ENCODE assay signal across 29 cellular contexts in the genomic region with DNA sequence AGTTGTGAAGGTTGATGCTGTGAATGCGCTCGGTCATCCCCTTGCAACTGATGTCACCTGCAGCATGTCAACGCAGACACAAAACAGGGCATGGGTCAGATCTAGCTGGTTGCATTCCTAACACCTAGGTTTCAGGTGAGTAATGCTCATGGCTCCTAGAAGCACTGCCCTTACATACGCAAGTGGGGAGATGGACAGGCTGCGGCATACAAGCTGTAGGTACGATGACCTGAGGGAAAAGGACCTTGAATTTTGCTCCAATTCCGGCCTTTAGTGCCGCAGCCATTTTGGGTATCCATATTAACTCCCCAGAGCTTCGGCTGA.
"Had no signal": no experiment of that assay in that cellular context is flagged by ENCODE, and none has a peak within 500 bp of the region (broad histone marks: within the 10 kb centered on the region; RNA-seq: fewer than 3 reads in every experiment).

No MANE protein-coding gene starts in this region.

- H3K27me3 ChIP-seq: adrenal gland had no signal

- FAIRE-seq: TTC549 had no signal

- ATAC-seq: activated CD8-positive, alpha-beta T cell treated with anti-CD3 and anti-CD28 coated beads for 36 hours; activated naive CD4-positive, alpha-beta T cell treated with anti-CD3 and anti-CD28 coated beads, Interleukin-2, amount 50 U/mL, for 72 hours; activated T-cell treated with anti-CD3 and anti-CD28 coated beads, Interleukin-2, amount 50 U/mL, for 4 hours; activated T-cell treated with anti-CD3 and anti-CD28 coated beads, Interleukin-2, amount 50 U/mL, for 72 hours; activated T-helper 17 cell treated with anti-CD3 and anti-CD28 coated beads, Interleukin-2, amount 50 U/mL, for 72 hours had no signal

- H3K4me1 ChIP-seq: adrenal gland had no signal

- H3K9me3 ChIP-seq: adrenal gland had no signal

- H3K27ac ChIP-seq: adrenal gland, VCaP had no signal

- DNase-seq: activated B cell treated with CpG ODN at 0.5 μM for 24 hours; activated CD4-positive, alpha-beta memory T cell treated with anti-CD3 and anti-CD28 coated beads for 36 hours; activated CD4-positive, alpha-beta T cell treated with anti-CD3 and anti-CD28 coated beads for 4 hours; activated CD4-positive, alpha-beta T cell treated with anti-CD3 and anti-CD28 coated beads, Interleukin-2, amount 10 ng/mL, durations not matched to agents 24 days and 14 days; activated CD4-positive, alpha-beta T cell treated with anti-CD3 and anti-CD28 coated beads, Interleukin-2, amount 50 U/mL, for 1 hour; activated CD4-positive, alpha-beta T cell treated with anti-CD3 and anti-CD28 coated beads, Interleukin-2, amount 50 U/mL, for 4 hours; activated CD4-positive, CD25-positive, alpha-beta regulatory T cell treated with anti-CD3 and anti-CD28 coated beads, Interleukin-2, amount 50 U/mL, for 72 hours; activated CD8-positive, alpha-beta memory T cell treated with anti-CD3 and anti-CD28 coated beads, Interleukin-2, amount 50 U/mL, for 4 hours; activated CD8-positive, alpha-beta T cell treated with anti-CD3 and anti-CD28 coated beads for 36 hours; activated effector memory CD4-positive, alpha-beta T cell treated with anti-CD3 and anti-CD28 coated beads, Interleukin-2, amount 50 U/mL, for 16 hours; activated gamma-delta T cell treated with Interleukin-2 at 50 U/mL for 16 hours; activated naive CD4-positive, alpha-beta T cell; activated naive CD4-positive, alpha-beta T cell treated with anti-CD3 and anti-CD28 coated beads for 36 hours; activated naive CD4-positive, alpha-beta T cell treated with anti-CD3 and anti-CD28 coated beads, Interleukin-2, amount 50 U/mL, for 16 hours; activated naive CD8-positive, alpha-beta T cell treated with anti-CD3 and anti-CD28 coated beads for 36 hours; activated T-cell treated with anti-CD3 and anti-CD28 coated beads for 4 hours; activated T-cell treated with anti-CD3 and anti-CD28 coated beads, Interleukin-2, amount 50 U/mL, for 1 hour; activated T-cell treated with anti-CD3 and anti-CD28 coated beads, Interleukin-2, amount 50 U/mL, for 4 hours; activated T-cell treated with anti-CD3 and anti-CD28 coated beads, Interleukin-2, amount 50 U/mL, for 72 hours; adrenal gland; amniotic stem cell; central memory CD4-positive, alpha-beta T cell; T-helper 1 cell; T-helper 2 cell; T-helper 9 cell had no signal

- H3K4me3 ChIP-seq: adrenal gland had no signal
